1 cellular context compared by ENCODE assay signal in the genomic region with DNA sequence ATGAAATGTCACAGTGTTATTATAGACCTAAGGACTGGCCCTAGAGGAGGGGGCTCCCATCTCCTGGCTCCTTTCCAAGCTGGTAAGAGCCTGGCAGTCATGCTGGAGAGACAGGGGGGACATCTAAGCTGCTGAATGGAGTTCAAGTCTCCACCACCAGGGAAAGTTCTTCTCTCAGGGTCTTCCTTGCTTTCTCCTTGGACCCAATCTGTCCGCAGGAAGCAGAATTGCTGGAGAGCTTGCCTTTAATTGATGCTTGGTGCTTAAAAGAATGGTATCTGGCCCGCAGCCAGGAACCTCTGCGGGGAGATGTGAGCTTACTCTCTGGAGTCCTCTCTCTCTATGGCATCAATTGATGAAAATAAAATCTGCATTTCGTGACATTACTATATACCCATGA.
TF ChIP-seq lines count a peak whose summit lies in the region.

No MANE protein-coding gene starts in this region.

TF ChIP-seq in HEK293, 187 proteins besides CTCF, POLR2A, EP300 and RAD21 (continued from another document):
- TF ChIP-seq, protein P1, sequence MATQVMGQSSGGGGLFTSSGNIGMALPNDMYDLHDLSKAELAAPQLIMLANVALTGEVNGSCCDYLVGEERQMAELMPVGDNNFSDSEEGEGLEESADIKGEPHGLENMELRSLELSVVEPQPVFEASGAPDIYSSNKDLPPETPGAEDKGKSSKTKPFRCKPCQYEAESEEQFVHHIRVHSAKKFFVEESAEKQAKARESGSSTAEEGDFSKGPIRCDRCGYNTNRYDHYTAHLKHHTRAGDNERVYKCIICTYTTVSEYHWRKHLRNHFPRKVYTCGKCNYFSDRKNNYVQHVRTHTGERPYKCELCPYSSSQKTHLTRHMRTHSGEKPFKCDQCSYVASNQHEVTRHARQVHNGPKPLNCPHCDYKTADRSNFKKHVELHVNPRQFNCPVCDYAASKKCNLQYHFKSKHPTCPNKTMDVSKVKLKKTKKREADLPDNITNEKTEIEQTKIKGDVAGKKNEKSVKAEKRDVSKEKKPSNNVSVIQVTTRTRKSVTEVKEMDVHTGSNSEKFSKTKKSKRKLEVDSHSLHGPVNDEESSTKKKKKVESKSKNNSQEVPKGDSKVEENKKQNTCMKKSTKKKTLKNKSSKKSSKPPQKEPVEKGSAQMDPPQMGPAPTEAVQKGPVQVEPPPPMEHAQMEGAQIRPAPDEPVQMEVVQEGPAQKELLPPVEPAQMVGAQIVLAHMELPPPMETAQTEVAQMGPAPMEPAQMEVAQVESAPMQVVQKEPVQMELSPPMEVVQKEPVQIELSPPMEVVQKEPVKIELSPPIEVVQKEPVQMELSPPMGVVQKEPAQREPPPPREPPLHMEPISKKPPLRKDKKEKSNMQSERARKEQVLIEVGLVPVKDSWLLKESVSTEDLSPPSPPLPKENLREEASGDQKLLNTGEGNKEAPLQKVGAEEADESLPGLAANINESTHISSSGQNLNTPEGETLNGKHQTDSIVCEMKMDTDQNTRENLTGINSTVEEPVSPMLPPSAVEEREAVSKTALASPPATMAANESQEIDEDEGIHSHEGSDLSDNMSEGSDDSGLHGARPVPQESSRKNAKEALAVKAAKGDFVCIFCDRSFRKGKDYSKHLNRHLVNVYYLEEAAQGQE (tag by site-specific recombination; IDR thresholded peaks at IDR 0.05), result peak; percentile 72; the same call in 1 of the 2 replicates
- peak; percentile 81 for TF ChIP-seq PRDM1 (tag by site-specific recombination; IDR thresholded peaks at IDR 0.05)
- TF ChIP-seq ZNF596 (tag by site-specific recombination; IDR thresholded peaks at IDR 0.05), result peak; percentile 64
- TF ChIP-seq PRDM10 (tag by site-specific recombination; IDR thresholded peaks at IDR 0.05), result peak; percentile 34; the same call in 1 of the 2 replicates
- peak; percentile 76; the same call in 1 of the 2 replicates for TF ChIP-seq ZNF184 (tag by site-specific recombination; IDR thresholded peaks at IDR 0.05)
- peak; percentile 55; the same call in 1 of the 2 replicates for TF ChIP-seq KLF10 (tag by site-specific recombination; IDR thresholded peaks at IDR 0.05)
- TF ChIP-seq ZNF404 (tag by site-specific recombination; IDR thresholded peaks at IDR 0.05), result no peak
- no peak for TF ChIP-seq ZNF514 (tag by site-specific recombination; IDR thresholded peaks at IDR 0.05)
- peak; percentile 44; the same call in 1 of the 2 replicates for TF ChIP-seq ZNF366 (tag by site-specific recombination; conservative IDR thresholded peaks at IDR 0.05)
- peak; percentile 23; the same call in 1 of the 2 replicates for TF ChIP-seq GLIS1 (tag by site-specific recombination; IDR thresholded peaks at IDR 0.05)
- TF ChIP-seq HOXD13 (CRISPR knock-in tag; IDR thresholded peaks at IDR 0.05; ENCODE audit: borderline replicate concordance), result no peak
- no peak for TF ChIP-seq SP7 (tag by site-specific recombination; IDR thresholded peaks at IDR 0.05)
- peak; percentile 26; the same call in 1 of the 2 replicates for TF ChIP-seq ZNF629 (tag by site-specific recombination; IDR thresholded peaks at IDR 0.05)
- TF ChIP-seq, protein P2, sequence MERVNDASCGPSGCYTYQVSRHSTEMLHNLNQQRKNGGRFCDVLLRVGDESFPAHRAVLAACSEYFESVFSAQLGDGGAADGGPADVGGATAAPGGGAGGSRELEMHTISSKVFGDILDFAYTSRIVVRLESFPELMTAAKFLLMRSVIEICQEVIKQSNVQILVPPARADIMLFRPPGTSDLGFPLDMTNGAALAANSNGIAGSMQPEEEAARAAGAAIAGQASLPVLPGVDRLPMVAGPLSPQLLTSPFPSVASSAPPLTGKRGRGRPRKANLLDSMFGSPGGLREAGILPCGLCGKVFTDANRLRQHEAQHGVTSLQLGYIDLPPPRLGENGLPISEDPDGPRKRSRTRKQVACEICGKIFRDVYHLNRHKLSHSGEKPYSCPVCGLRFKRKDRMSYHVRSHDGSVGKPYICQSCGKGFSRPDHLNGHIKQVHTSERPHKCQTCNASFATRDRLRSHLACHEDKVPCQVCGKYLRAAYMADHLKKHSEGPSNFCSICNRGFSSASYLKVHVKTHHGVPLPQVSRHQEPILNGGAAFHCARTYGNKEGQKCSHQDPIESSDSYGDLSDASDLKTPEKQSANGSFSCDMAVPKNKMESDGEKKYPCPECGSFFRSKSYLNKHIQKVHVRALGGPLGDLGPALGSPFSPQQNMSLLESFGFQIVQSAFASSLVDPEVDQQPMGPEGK (tag by site-specific recombination; IDR thresholded peaks at IDR 0.05), result peak; percentile 17; the same call in 1 of the 2 replicates
- peak; percentile 93 for TF ChIP-seq ZNF660 (tag by site-specific recombination; IDR thresholded peaks at IDR 0.05)
- TF ChIP-seq, protein P3, sequence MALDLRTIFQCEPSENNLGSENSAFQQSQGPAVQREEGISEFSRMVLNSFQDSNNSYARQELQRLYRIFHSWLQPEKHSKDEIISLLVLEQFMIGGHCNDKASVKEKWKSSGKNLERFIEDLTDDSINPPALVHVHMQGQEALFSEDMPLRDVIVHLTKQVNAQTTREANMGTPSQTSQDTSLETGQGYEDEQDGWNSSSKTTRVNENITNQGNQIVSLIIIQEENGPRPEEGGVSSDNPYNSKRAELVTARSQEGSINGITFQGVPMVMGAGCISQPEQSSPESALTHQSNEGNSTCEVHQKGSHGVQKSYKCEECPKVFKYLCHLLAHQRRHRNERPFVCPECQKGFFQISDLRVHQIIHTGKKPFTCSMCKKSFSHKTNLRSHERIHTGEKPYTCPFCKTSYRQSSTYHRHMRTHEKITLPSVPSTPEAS (tag by site-specific recombination; IDR thresholded peaks at IDR 0.05), result no peak
- peak; percentile 74; the same call in 1 of the 2 replicates for TF ChIP-seq ZNF561 (tag by site-specific recombination; IDR thresholded peaks at IDR 0.05; ENCODE audit: borderline replicate concordance)
- 0 out of 2 replicates have a peak, but pooled peaks have one; percentile 14 for TF ChIP-seq ZNF24 (tag by site-specific recombination; IDR thresholded peaks at IDR 0.05)
